In the genomic region with DNA sequence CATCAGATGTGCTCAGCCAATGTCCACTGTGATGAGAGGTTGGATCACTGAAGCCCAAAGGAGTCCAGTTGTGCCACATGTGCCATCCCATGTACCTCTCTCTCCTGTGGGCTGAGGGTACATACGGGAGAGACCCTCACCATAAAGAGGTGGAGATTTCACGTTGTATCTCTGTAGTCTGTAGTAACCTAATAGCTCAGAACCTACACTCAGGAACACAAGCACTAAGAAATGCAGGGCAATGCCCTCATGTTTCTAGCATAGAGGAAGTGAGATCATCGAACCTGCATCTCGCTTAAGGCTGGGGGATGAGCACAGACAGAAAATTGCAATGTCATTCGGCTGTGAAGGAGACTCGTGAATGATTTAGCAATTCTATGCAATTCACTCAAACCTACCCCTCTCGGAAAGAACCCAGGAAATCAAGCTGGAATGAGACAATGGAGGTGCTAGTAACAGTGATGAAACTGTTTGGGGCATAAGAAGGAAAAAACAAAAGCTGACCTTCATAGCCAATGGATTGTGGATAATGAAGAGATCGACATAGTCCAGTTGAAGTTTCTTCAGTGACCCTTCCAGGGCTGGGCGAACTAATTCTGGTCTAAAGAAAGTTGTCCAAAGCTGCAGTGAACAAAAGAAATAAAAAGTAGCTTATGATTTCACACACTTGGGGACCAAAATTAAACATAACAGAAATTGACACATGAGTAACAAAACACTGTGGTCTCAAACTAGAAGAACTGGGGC, we compare ENCODE assay signal across 8 cellular contexts.
DNase-seq lines count a peak whose midpoint lies in the region; ATAC-seq and TF ChIP-seq lines count a peak whose summit lies in the region.

No MANE protein-coding gene starts in this region.

- H3K36me3 ChIP-seq in naive thymus-derived CD4-positive, alpha-beta T cell (ENCODE audit: control insufficient read depth in 2 of 3, insufficient read depth in 3 of 3, low read length in 3 of 3): no peaks in the 10 kb centered on the region

- no peak overlapping the region for H3K4me3 ChIP-seq in HL-60 (replicated peaks; ENCODE audit: insufficient read depth, low read length)
- no peak overlapping the region for H3K4me3 ChIP-seq in naive thymus-derived CD4-positive, alpha-beta T cell (ENCODE audit: low read length)

- peaks cover 13% of the 10 kb centered on the region for H3K4me1 Mint-ChIP-seq in activated naive CD4-positive, alpha-beta T cell treated with anti-CD3 and anti-CD28 coated beads, Interleukin-2, amount 50 U/mL, for 24 hours
- peaks cover 54% of the 10 kb centered on the region for H3K4me1 Mint-ChIP-seq in activated T-helper 1 cell treated with anti-CD3 and anti-CD28 coated beads, Interleukin-12 subunit alpha, Interleukin-12 subunit beta, Interleukin-2, Interleukin-4 antibody, amounts not matched to agents 30 ng/mL and 10 ng/mL and 1 ng/mL, durations not matched to agents 14 hours and 24 hours and 36 hours (ENCODE audit: low read depth)
- H3K4me1 Mint-ChIP-seq in naive thymus-derived CD4-positive, alpha-beta T cell: peaks cover 10 to 43% (median 34%) of the 10 kb centered on the region in 7 donors

- H3K27ac ChIP-seq in HL-60 (replicated peaks): peak overlapping the region; percentile 77
- no peak overlapping the region for H3K27ac ChIP-seq in naive thymus-derived CD4-positive, alpha-beta T cell (ENCODE audit: low read depth, low read length)

- H3K9me3 ChIP-seq in naive thymus-derived CD4-positive, alpha-beta T cell (ENCODE audit: control insufficient read depth in 2 of 3, low read length in 3 of 3): no peaks in the 10 kb centered on the region

- no peaks in the 10 kb centered on the region for H3K9me3 Mint-ChIP-seq in activated naive CD4-positive, alpha-beta T cell treated with anti-CD3 and anti-CD28 coated beads, Interleukin-2, amount 50 U/mL, for 24 hours
- peaks cover 10% of the 10 kb centered on the region for H3K9me3 Mint-ChIP-seq in activated T-helper 1 cell treated with anti-CD3 and anti-CD28 coated beads, Interleukin-12 subunit alpha, Interleukin-12 subunit beta, Interleukin-2, Interleukin-4 antibody, amounts not matched to agents 30 ng/mL and 10 ng/mL and 1 ng/mL, durations not matched to agents 14 hours and 24 hours and 36 hours
- H3K9me3 Mint-ChIP-seq in naive thymus-derived CD4-positive, alpha-beta T cell: peaks cover 0 to 4% (median 0%) of the 10 kb centered on the region in 11 donors

- H3K36me3 Mint-ChIP-seq in activated naive CD4-positive, alpha-beta T cell treated with anti-CD3 and anti-CD28 coated beads, Interleukin-2, amount 50 U/mL, for 24 hours: no peaks in the 10 kb centered on the region
- H3K36me3 Mint-ChIP-seq in activated T-helper 1 cell treated with anti-CD3 and anti-CD28 coated beads, Interleukin-12 subunit alpha, Interleukin-12 subunit beta, Interleukin-2, Interleukin-4 antibody, amounts not matched to agents 30 ng/mL and 10 ng/mL and 1 ng/mL, durations not matched to agents 14 hours and 24 hours and 36 hours (ENCODE audit: low read depth): peaks cover 36% of the 10 kb centered on the region
- H3K36me3 Mint-ChIP-seq in naive thymus-derived CD4-positive, alpha-beta T cell: peaks cover 0 to 34% (median 5%) of the 10 kb centered on the region in 5 donors

- H3K27ac Mint-ChIP-seq in activated naive CD4-positive, alpha-beta T cell treated with anti-CD3 and anti-CD28 coated beads, Interleukin-2, amount 50 U/mL, for 24 hours: peak overlapping the region; percentile 20
- peak overlapping the region; percentile 90 for H3K27ac Mint-ChIP-seq in activated T-helper 1 cell treated with anti-CD3 and anti-CD28 coated beads, Interleukin-12 subunit alpha, Interleukin-12 subunit beta, Interleukin-2, Interleukin-4 antibody, amounts not matched to agents 30 ng/mL and 10 ng/mL and 1 ng/mL, durations not matched to agents 14 hours and 24 hours and 36 hours
- peak overlapping the region in 6 of 9 donors; percentile 13 to 86 (median 38) for H3K27ac Mint-ChIP-seq in naive thymus-derived CD4-positive, alpha-beta T cell

- no peak overlapping the region for H3K4me3 Mint-ChIP-seq in activated naive CD4-positive, alpha-beta T cell treated with anti-CD3 and anti-CD28 coated beads, Interleukin-2, amount 50 U/mL, for 24 hours
- H3K4me3 Mint-ChIP-seq in activated T-helper 1 cell treated with anti-CD3 and anti-CD28 coated beads, Interleukin-12 subunit alpha, Interleukin-12 subunit beta, Interleukin-2, Interleukin-4 antibody, amounts not matched to agents 30 ng/mL and 10 ng/mL and 1 ng/mL, durations not matched to agents 14 hours and 24 hours and 36 hours: peak overlapping the region; percentile 46
- peak overlapping the region in 4 of 10 donors; percentile 42 to 61 (median 55) for H3K4me3 Mint-ChIP-seq in naive thymus-derived CD4-positive, alpha-beta T cell

- DNase-seq in activated naive CD4-positive, alpha-beta T cell treated with Interleukin-2 at 50 U/mL for 16 hours: no peak
- DNase-seq in HL-60 (ENCODE audit: low read depth in 1 of 2, low spot score in 1 of 2) (peak; percentile 80 to 81), UCSD-AML1 (lab: John Stamatoyannopoulos, UW; ENCODE audit: unreplicated experiment) (no peak), NCI-H82 (lab: John Stamatoyannopoulos, UW) (no peak), DMS114 treated with DMSO at 0.1 percent for 48 hours (lab: John Stamatoyannopoulos, UW; ENCODE audit: unreplicated experiment) (no peak)
- peak; percentile 49 for DNase-seq in activated T-helper 1 cell treated with anti-CD3 and anti-CD28 coated beads, Interleukin-12 subunit alpha, Interleukin-12 subunit beta, Interleukin-2, Interleukin-4 antibody, amounts not matched to agents 30 ng/mL and 10 ng/mL and 1 ng/mL, durations not matched to agents 14 hours and 24 hours and 36 hours (ENCODE audit: low spot score)
- peak in 5 of 9 donors; percentile 14 to 41 (median 27) for DNase-seq in naive thymus-derived CD4-positive, alpha-beta T cell

- POLR2A ChIA-PET in naive thymus-derived CD4-positive, alpha-beta T cell (lab: Charles Lee): interaction anchor here (0.5 to 2.6 kb wide), 7 partner anchors 9 to 448 kb away, joined by 3 to 30 read pairs (median 4); no protein-coding TSS in a partner anchor

- intact Hi-C loops in activated T-helper 1 cell treated with anti-CD3 and anti-CD28 coated beads, Interleukin-12 subunit alpha, Interleukin-12 subunit beta, Interleukin-2, Interleukin-4 antibody, amounts not matched to agents 30 ng/mL and 10 ng/mL and 1 ng/mL, durations not matched to agents 14 hours and 24 hours and 36 hours (cut with micrococcal nuclease): loop anchor here (5.0 kb wide), 2 partner anchors 33 to 98 kb away; no protein-coding TSS in a partner anchor
- intact Hi-C loops in naive thymus-derived CD4-positive, alpha-beta T cell (cut with micrococcal nuclease): loop anchor here in 1 of 2 donors (5.0 kb wide), 3 partner anchors 72 to 148 kb away; no protein-coding TSS in a partner anchor

- H3K27me3 ChIP-seq in HL-60 (ENCODE audit: insufficient read depth, poor library complexity, severe bottlenecking): no peaks in the 10 kb centered on the region
- no peaks in the 10 kb centered on the region for H3K27me3 ChIP-seq in naive thymus-derived CD4-positive, alpha-beta T cell (ENCODE audit: control insufficient read depth in 2 of 2, insufficient read depth in 2 of 2, low read length in 2 of 2)

- ATAC-seq in naive thymus-derived CD4-positive, alpha-beta T cell: peak; percentile 84

- H3K27me3 Mint-ChIP-seq in activated naive CD4-positive, alpha-beta T cell treated with anti-CD3 and anti-CD28 coated beads, Interleukin-2, amount 50 U/mL, for 24 hours: peaks cover 25% of the 10 kb centered on the region
- H3K27me3 Mint-ChIP-seq in activated T-helper 1 cell treated with anti-CD3 and anti-CD28 coated beads, Interleukin-12 subunit alpha, Interleukin-12 subunit beta, Interleukin-2, Interleukin-4 antibody, amounts not matched to agents 30 ng/mL and 10 ng/mL and 1 ng/mL, durations not matched to agents 14 hours and 24 hours and 36 hours (ENCODE audit: insufficient read depth): no peaks in the 10 kb centered on the region
- peaks cover 0 to 26% (median 0%) of the 10 kb centered on the region in 5 donors for H3K27me3 Mint-ChIP-seq in naive thymus-derived CD4-positive, alpha-beta T cell

- H3K4me1 ChIP-seq in naive thymus-derived CD4-positive, alpha-beta T cell (ENCODE audit: control insufficient read depth in 2 of 2, insufficient read depth in 2 of 2, low read length in 2 of 2): peaks cover 6 to 11% of the 10 kb centered on the region in 2 donors

- TF ChIP-seq CTCF in HL-60 (IDR thresholded peaks at IDR 0.05; ENCODE audit: insufficient read depth, low read length): no peak

- CTCF ChIA-PET in naive thymus-derived CD4-positive, alpha-beta T cell (lab: Charles Lee): interaction anchor here (0.6 to 4.6 kb wide), 14 partner anchors 11 to 480 kb away, joined by 3 to 36 read pairs (median 3); no protein-coding TSS in a partner anchor

Comparison
In these comparisons a context has a peak if more than half of its experiments do, and no peak if none do; other contexts are left out.
1. H3K27ac Mint-ChIP-seq: peak in every context shown above with its lines; median percentile 90 in activated T-helper 1 cell treated with anti-CD3 and anti-CD28 coated beads, Interleukin-12 subunit alpha, Interleukin-12 subunit beta, Interleukin-2, Interleukin-4 antibody, amounts not matched to agents 30 ng/mL and 10 ng/mL and 1 ng/mL, durations not matched to agents 14 hours and 24 hours and 36 hours; 38 in naive thymus-derived CD4-positive, alpha-beta T cell; 20 in activated naive CD4-positive, alpha-beta T cell treated with anti-CD3 and anti-CD28 coated beads, Interleukin-2, amount 50 U/mL, for 24 hours.
2. DNase-seq: peak in HL-60 (2 of 2), activated T-helper 1 cell treated with anti-CD3 and anti-CD28 coated beads, Interleukin-12 subunit alpha, Interleukin-12 subunit beta, Interleukin-2, Interleukin-4 antibody, amounts not matched to agents 30 ng/mL and 10 ng/mL and 1 ng/mL, durations not matched to agents 14 hours and 24 hours and 36 hours (single experiment) and naive thymus-derived CD4-positive, alpha-beta T cell (5 of 9); none in activated naive CD4-positive, alpha-beta T cell treated with Interleukin-2 at 50 U/mL for 16 hours (single experiment), UCSD-AML1 (single experiment), NCI-H82 (single experiment) and DMS114 treated with DMSO at 0.1 percent for 48 hours (single experiment).